Comparison of ENCODE assay signal across 20 cellular contexts in genomic region chr15:92925409-92925808, GRCh38. TPM values are rescaled to one million over a fixed set of nuclear protein-coding genes. Genes with fewer than 3 reads are reported as not detected.
A peak's percentile ranks its signal among the peaks of the same experiment; 100 is the strongest.
DNase-seq lines count a peak whose midpoint lies in the region; ATAC-seq, FAIRE-seq and TF ChIP-seq lines count a peak whose summit lies in the region.
"Had no signal": no experiment of that assay in that cellular context is flagged by ENCODE, and none has a peak within 500 bp of the region (broad histone marks: within the 10 kb centered on the region; RNA-seq: fewer than 3 reads in every experiment).

No MANE protein-coding gene starts in this region.

- in situ Hi-C loops in transverse colon (cut with MboI; ENCODE audit: low pct_ligation_motif_present in 1 of 4, low pct_unique_long_range_greater_than_20kb in 1 of 4, low sequenced_read_pairs in 3 of 4), result loop anchor here in 3 of 4 donors (5.0 to 25.0 kb wide), 3 partner anchors 123 to 138 kb away; no protein-coding TSS in a partner anchor
- in situ Hi-C loops in HAP-1 (cut with MboI; ENCODE audit: low sequenced_read_pairs), result no loop called here

- H3K4me1 Mint-ChIP-seq in activated naive CD8-positive, alpha-beta T cell (ENCODE audit: low read depth), result peaks cover 83% of the 10 kb centered on the region
- H3K4me1 Mint-ChIP-seq in activated naive CD8-positive, alpha-beta T cell treated with anti-CD3 and anti-CD28 coated beads, Interleukin-2, amount 50 U/mL, for 24 hours, result peaks cover 56% of the 10 kb centered on the region
- peaks cover 68% of the 10 kb centered on the region for H3K4me1 Mint-ChIP-seq in activated T-helper 2 cell treated with anti-CD3 and anti-CD28 coated beads, Interferon-gamma antibody, Interleukin-2, Interleukin-4, amounts not matched to agents 10 μg/mL and 5 μg/mL and 100 μg/mL, durations not matched to agents 14 hours and 24 hours and 36 hours (ENCODE audit: low read depth)
- H3K4me1 Mint-ChIP-seq in naive B cell, result peaks cover 27 to 56% (median 55%) of the 10 kb centered on the region in 3 donors

- peak overlapping the region; percentile 22 to 67 (median 60) for H3K27ac ChIP-seq in transverse colon
- H3K27ac ChIP-seq: adrenal gland, lower lobe of right lung, parathyroid adenoma had no signal

- ATAC-seq in activated naive CD8-positive, alpha-beta T cell treated with anti-CD3 and anti-CD28 coated beads, Interleukin-2, amount 50 U/mL, for 24 hours, result no peak
- no peak for ATAC-seq in naive B cell (ENCODE audit: low read depth in 2 of 2)
- ATAC-seq: K562; lower lobe of right lung; PC-3; stimulated activated memory B cell treated with anti-CD40 and anti-IgM and Interleukin-4, amounts not matched to agents 10 μg/mL and 1 μg/mL and 100 μg/mL, for 72 hours had no signal

- H3K4me3 Mint-ChIP-seq in activated naive CD8-positive, alpha-beta T cell, result no peak overlapping the region
- no peak overlapping the region for H3K4me3 Mint-ChIP-seq in activated naive CD8-positive, alpha-beta T cell treated with anti-CD3 and anti-CD28 coated beads, Interleukin-2, amount 50 U/mL, for 24 hours
- H3K4me3 Mint-ChIP-seq in activated T-helper 2 cell treated with anti-CD3 and anti-CD28 coated beads, Interferon-gamma antibody, Interleukin-2, Interleukin-4, amounts not matched to agents 10 μg/mL and 5 μg/mL and 100 μg/mL, durations not matched to agents 14 hours and 24 hours and 36 hours (ENCODE audit: low read depth), result no peak overlapping the region
- no peak overlapping the region for H3K4me3 Mint-ChIP-seq in naive B cell
- H3K4me3 Mint-ChIP-seq: stimulated activated memory B cell treated with anti-CD40 and anti-IgM and Interleukin-4, amounts not matched to agents 10 μg/mL and 1 μg/mL and 100 μg/mL, for 72 hours had no signal

- no peaks in the 10 kb centered on the region for H3K27me3 Mint-ChIP-seq in activated naive CD8-positive, alpha-beta T cell
- no peaks in the 10 kb centered on the region for H3K27me3 Mint-ChIP-seq in activated naive CD8-positive, alpha-beta T cell treated with anti-CD3 and anti-CD28 coated beads, Interleukin-2, amount 50 U/mL, for 24 hours
- H3K27me3 Mint-ChIP-seq in activated T-helper 2 cell treated with anti-CD3 and anti-CD28 coated beads, Interferon-gamma antibody, Interleukin-2, Interleukin-4, amounts not matched to agents 10 μg/mL and 5 μg/mL and 100 μg/mL, durations not matched to agents 14 hours and 24 hours and 36 hours (ENCODE audit: low read depth), result no peaks in the 10 kb centered on the region
- no peaks in the 10 kb centered on the region for H3K27me3 Mint-ChIP-seq in naive B cell
- H3K27me3 Mint-ChIP-seq: stimulated activated memory B cell treated with anti-CD40 and anti-IgM and Interleukin-4, amounts not matched to agents 10 μg/mL and 1 μg/mL and 100 μg/mL, for 72 hours had no signal

- FAIRE-seq in D721Med (lab: Jason Lieb, UNC), result no peak
- FAIRE-seq: K562 had no signal

- H3K9me3 ChIP-seq in transverse colon (no peaks in the 10 kb centered on the region), HAP-1 (no peaks in the 10 kb centered on the region)
- H3K9me3 ChIP-seq: adrenal gland, lower lobe of right lung, thoracic aorta had no signal

- peaks cover 4% of the 10 kb centered on the region for H3K36me3 Mint-ChIP-seq in activated naive CD8-positive, alpha-beta T cell
- peaks cover 78% of the 10 kb centered on the region for H3K36me3 Mint-ChIP-seq in activated naive CD8-positive, alpha-beta T cell treated with anti-CD3 and anti-CD28 coated beads, Interleukin-2, amount 50 U/mL, for 24 hours (ENCODE audit: low read depth)
- peaks cover 91% of the 10 kb centered on the region for H3K36me3 Mint-ChIP-seq in activated T-helper 2 cell treated with anti-CD3 and anti-CD28 coated beads, Interferon-gamma antibody, Interleukin-2, Interleukin-4, amounts not matched to agents 10 μg/mL and 5 μg/mL and 100 μg/mL, durations not matched to agents 14 hours and 24 hours and 36 hours (ENCODE audit: low read depth)
- H3K36me3 Mint-ChIP-seq in naive B cell, result peaks cover 0 to 37% of the 10 kb centered on the region in 2 donors

- H3K27ac Mint-ChIP-seq in activated naive CD8-positive, alpha-beta T cell, result peak overlapping the region; percentile 71
- no peak overlapping the region for H3K27ac Mint-ChIP-seq in activated naive CD8-positive, alpha-beta T cell treated with anti-CD3 and anti-CD28 coated beads, Interleukin-2, amount 50 U/mL, for 24 hours
- H3K27ac Mint-ChIP-seq in activated T-helper 2 cell treated with anti-CD3 and anti-CD28 coated beads, Interferon-gamma antibody, Interleukin-2, Interleukin-4, amounts not matched to agents 10 μg/mL and 5 μg/mL and 100 μg/mL, durations not matched to agents 14 hours and 24 hours and 36 hours, result peak overlapping the region; percentile 55
- H3K27ac Mint-ChIP-seq in naive B cell, result peak overlapping the region in 4 of 6 donors; percentile 44 to 74 (median 61)

- no peaks in the 10 kb centered on the region for H3K27me3 ChIP-seq in transverse colon
- no peaks in the 10 kb centered on the region for H3K27me3 ChIP-seq in HAP-1 (ENCODE audit: low read depth)
- H3K27me3 ChIP-seq: adrenal gland had no signal

- no peak for TF ChIP-seq POLR2A in transverse colon (IDR thresholded peaks at IDR 0.05)

- intact Hi-C loops in activated T-helper 2 cell treated with anti-CD3 and anti-CD28 coated beads, Interferon-gamma antibody, Interleukin-2, Interleukin-4, amounts not matched to agents 10 μg/mL and 5 μg/mL and 100 μg/mL, durations not matched to agents 14 hours and 24 hours and 36 hours (cut with micrococcal nuclease), result loop anchor here (10.0 kb wide), 1 partner anchor 89 kb away; no protein-coding TSS in a partner anchor
- intact Hi-C loops in transverse colon (cut with DNase I; ENCODE audit: low total_unique reads), result no loop called here

- no peak for DNase-seq in activated naive CD8-positive, alpha-beta T cell treated with anti-CD3 and anti-CD28 coated beads, Interleukin-2, amount 50 U/mL, for 24 hours
- DNase-seq in activated T-helper 2 cell treated with anti-CD3 and anti-CD28 coated beads, Interferon-gamma antibody, Interleukin-2, Interleukin-4, amounts not matched to agents 10 μg/mL and 5 μg/mL and 100 μg/mL, durations not matched to agents 14 hours and 24 hours and 36 hours (ENCODE audit: low spot score), result no peak
- DNase-seq in naive B cell, result no peak
- no peak for DNase-seq in transverse colon
- DNase-seq in NOMO-1 (lab: John Stamatoyannopoulos, UW; ENCODE audit: unreplicated experiment in 2 of 2), result no peak
- DNase-seq in HAP-1 (ENCODE audit: low spot score in 2 of 2), result no peak
- no peak for DNase-seq in D721Med (ENCODE audit: insufficient read length, low spot score)
- DNase-seq: activated CD4-positive, alpha-beta T cell treated with anti-CD3 and anti-CD28 coated beads for 48 hours; adrenal gland; GF-D8; lower lobe of right lung; NCI-H1694; NCI-H748 treated with DMSO at 0.1 percent for 48 hours; PC-3; SHP77 treated with DMSO at 0.1 percent for 48 hours had no signal

- H3K4me1 ChIP-seq in transverse colon (peaks cover 36 to 76% (median 56%) of the 10 kb centered on the region in 4 donors), HAP-1 (peaks cover 8% of the 10 kb centered on the region)

- TF ChIP-seq EP300 in transverse colon (IDR thresholded peaks at IDR 0.05; ENCODE audit: low read depth), result no peak

- WGBS in transverse colon (ENCODE audit: low coverage in 1 of 2), 2 donors, result 54 to 62% methylated on average over 2 of the region's 2 CpGs

- no peak for TF ChIP-seq CTCF in transverse colon (IDR thresholded peaks at IDR 0.05)
- TF ChIP-seq CTCF in D721Med (IDR thresholded peaks at IDR 0.05; ENCODE audit: insufficient read depth, missing control alignments), result no peak

- H3K9me3 Mint-ChIP-seq in activated naive CD8-positive, alpha-beta T cell (ENCODE audit: low read depth), result no peaks in the 10 kb centered on the region
- no peaks in the 10 kb centered on the region for H3K9me3 Mint-ChIP-seq in activated naive CD8-positive, alpha-beta T cell treated with anti-CD3 and anti-CD28 coated beads, Interleukin-2, amount 50 U/mL, for 24 hours
- no peaks in the 10 kb centered on the region for H3K9me3 Mint-ChIP-seq in activated T-helper 2 cell treated with anti-CD3 and anti-CD28 coated beads, Interferon-gamma antibody, Interleukin-2, Interleukin-4, amounts not matched to agents 10 μg/mL and 5 μg/mL and 100 μg/mL, durations not matched to agents 14 hours and 24 hours and 36 hours
- no peaks in the 10 kb centered on the region for H3K9me3 Mint-ChIP-seq in naive B cell
- H3K9me3 Mint-ChIP-seq: stimulated activated memory B cell treated with anti-CD40 and anti-IgM and Interleukin-4, amounts not matched to agents 10 μg/mL and 1 μg/mL and 100 μg/mL, for 72 hours had no signal

- H3K36me3 ChIP-seq in transverse colon (peaks cover 0 to 45% (median 15%) of the 10 kb centered on the region in 4 donors), HAP-1 (replicated peaks) (peaks cover 70% of the 10 kb centered on the region)

- H3K4me3 ChIP-seq in transverse colon, result no peak overlapping the region
- no peak overlapping the region for H3K4me3 ChIP-seq in HAP-1
- H3K4me3 ChIP-seq: adrenal gland, K562, lower lobe of right lung, thoracic aorta had no signal

RNA-seq across cellular contexts. Expression of gene CHD2, which starts 25.3 kb away (rescaled TPM):
- total RNA-seq in activated T-helper 2 cell treated with anti-CD3 and anti-CD28 coated beads, Interferon-gamma antibody, Interleukin-2, Interleukin-4, amounts not matched to agents 10 μg/mL and 5 μg/mL and 100 μg/mL, durations not matched to agents 14 hours and 24 hours and 36 hours, result 105 and 111 TPM in 2 replicates
- polyA plus RNA-seq in naive B cell (ENCODE audit: low read depth in 6 of 6), result 100 to 1,000 TPM in 1 of 6 donors, 10 to 100 TPM in 5; 41.6 to 134 (median 85.2) TPM
- total RNA-seq in transverse colon, result 100 to 1,000 TPM in 3 of 4 donors, 10 to 100 TPM in 1; 90.5 to 190 (median 138) TPM
